ENCODE assay signal across 13 cellular contexts in the genomic region with DNA sequence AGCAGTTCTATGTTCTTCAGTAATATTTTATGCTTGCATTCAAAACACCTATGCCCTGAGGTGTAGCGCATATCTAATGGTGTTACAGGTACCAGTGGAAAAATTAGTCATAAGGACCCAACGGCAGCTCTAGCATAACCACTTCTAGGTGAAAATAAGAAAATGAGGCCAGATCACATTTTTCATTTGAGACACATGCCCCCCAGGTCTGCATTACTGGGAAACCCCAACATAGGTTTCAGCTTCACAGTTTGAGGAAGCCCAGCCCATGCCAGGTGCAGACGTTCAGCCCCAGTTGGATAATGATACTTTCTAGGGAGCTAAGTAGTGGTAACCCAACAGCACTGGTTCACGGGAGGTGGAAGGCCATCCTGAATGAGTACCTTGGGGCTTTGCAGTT.
A peak's percentile ranks its signal among the peaks of the same experiment; 100 is the strongest.
DNase-seq lines count a peak whose midpoint lies in the region; ATAC-seq and TF ChIP-seq lines count a peak whose summit lies in the region.
"Had no signal": no experiment of that assay in that cellular context is flagged by ENCODE, and none has a peak within 500 bp of the region (broad histone marks: within the 10 kb centered on the region; RNA-seq: fewer than 3 reads in every experiment).

No MANE protein-coding gene starts in this region.

- no peak overlapping the region for H2BK12ac ChIP-seq in neuronal stem cell (ENCODE audit: low read length)

- H3K27ac ChIP-seq in neuronal stem cell (replicated peaks; ENCODE audit: low read length), result no peak overlapping the region
- H3K27ac ChIP-seq: dorsolateral prefrontal cortex had no signal

- H2BK5ac ChIP-seq in neuronal stem cell (ENCODE audit: low read length), result no peak overlapping the region

- no peak for TF ChIP-seq CTCF in GM13977 (IDR thresholded peaks at IDR 0.05; ENCODE audit: extremely low read depth, insufficient read depth, missing control alignments)

- H2AFZ ChIP-seq in neuronal stem cell (ENCODE audit: low read length), result no peak overlapping the region
- H2AFZ ChIP-seq: GM23338 had no signal

- H2BK15ac ChIP-seq in neuronal stem cell (ENCODE audit: low read length), result no peak overlapping the region

- peaks cover 28% of the 10 kb centered on the region for H3K4me1 Mint-ChIP-seq in activated naive CD8-positive, alpha-beta T cell treated with anti-CD3 and anti-CD28 coated beads, Interleukin-2, amount 10 ng/mL, durations not matched to agents 7 days and 5 days

- no peak overlapping the region for H3K18ac ChIP-seq in neuronal stem cell (ENCODE audit: low read length)

- H3K36me3 ChIP-seq in neuronal stem cell (replicated peaks in 1 of 2; ENCODE audit: control insufficient read depth in 2 of 2, insufficient read depth in 2 of 2, low read length in 2 of 2), result no peaks in the 10 kb centered on the region

- no peak overlapping the region for H3K14ac ChIP-seq in neuronal stem cell (ENCODE audit: low read length)

- WGBS in neuronal stem cell (ENCODE audit: extremely low coverage in 2 of 2, insufficient read length in 2 of 2, insufficient replicate concordance in 1 of 2), 2 donors, result no CpG with 5 or more reads among the region's 4 CpGs

- H2BK120ac ChIP-seq in neuronal stem cell (ENCODE audit: low read depth, low read length), result no peak overlapping the region

- DNase-seq in activated naive CD8-positive, alpha-beta T cell treated with anti-CD3 and anti-CD28 coated beads, Interleukin-2, amount 10 ng/mL, durations not matched to agents 7 days and 5 days, result no peak
- DNase-seq in NOMO-1 (lab: John Stamatoyannopoulos, UW; ENCODE audit: unreplicated experiment in 2 of 2) (no peak), GM13977 (ENCODE audit: low spot score) (no peak), SKM-1 treated with dmso at 0.1 percent for 144 hours (lab: John Stamatoyannopoulos, UW; ENCODE audit: unreplicated experiment) (no peak), neuronal stem cell (ENCODE audit: low spot score) (no peak)
- DNase-seq: dorsolateral prefrontal cortex; NCI-H345; stimulated activated CD4-positive, alpha-beta T cell treated with anti-CD3 and anti-CD28 coated beads, Interleukin-4, amount 100 ng/mL, for 1 hour; T-helper 17 cell had no signal

- no peak overlapping the region for H3K4me3 Mint-ChIP-seq in activated naive CD8-positive, alpha-beta T cell treated with anti-CD3 and anti-CD28 coated beads, Interleukin-2, amount 10 ng/mL, durations not matched to agents 7 days and 5 days
- H3K4me3 Mint-ChIP-seq: GM23338, T-helper 17 cell had no signal

- ATAC-seq in GM18858 (IDR thresholded peaks at IDR 0.05; ENCODE audit: unreplicated experiment) (peak; percentile 47), GM21390 (IDR thresholded peaks at IDR 0.05; ENCODE audit: unreplicated experiment) (peak; percentile 42), HG03025 (IDR thresholded peaks at IDR 0.05; ENCODE audit: low FRiP score, unreplicated experiment) (peak; percentile 60)
- peak; percentile 30 for ATAC-seq in activated naive CD8-positive, alpha-beta T cell treated with anti-CD3 and anti-CD28 coated beads, Interleukin-2, amount 10 ng/mL, durations not matched to agents 7 days and 5 days (ENCODE audit: low read depth)
- ATAC-seq: GM23338, T-helper 17 cell had no signal

- H4K91ac ChIP-seq in neuronal stem cell (ENCODE audit: low read depth, low read length, poor library complexity), result no peak overlapping the region

- H3K4me1 ChIP-seq in neuronal stem cell (ENCODE audit: control insufficient read depth in 2 of 2, insufficient read depth in 1 of 2, low read depth in 1 of 2, low read length in 2 of 2), result no peaks in the 10 kb centered on the region

- H3K27me3 ChIP-seq in neuronal stem cell (ENCODE audit: control insufficient read depth in 3 of 3, insufficient read depth in 3 of 3, low read depth in 1 of 3, low read length in 3 of 3), result no peaks in the 10 kb centered on the region
- H3K27me3 ChIP-seq: dorsolateral prefrontal cortex had no signal

- no peak overlapping the region for H4K8ac ChIP-seq in neuronal stem cell (ENCODE audit: low read depth, low read length)

- H3K4me3 ChIP-seq in neuronal stem cell (ENCODE audit: low read length in 2 of 2), result no peak overlapping the region
- H3K4me3 ChIP-seq: dorsolateral prefrontal cortex, GM23338 had no signal

- no peak overlapping the region for H3K4ac ChIP-seq in neuronal stem cell (ENCODE audit: low read length)

- H3K9me3 Mint-ChIP-seq in activated naive CD8-positive, alpha-beta T cell treated with anti-CD3 and anti-CD28 coated beads, Interleukin-2, amount 10 ng/mL, durations not matched to agents 7 days and 5 days, result peaks cover 6% of the 10 kb centered on the region
- H3K9me3 Mint-ChIP-seq: GM23338 had no signal

- no peak overlapping the region for H3K23ac ChIP-seq in neuronal stem cell (ENCODE audit: low read depth, low read length, poor library complexity)

- H3K79me1 ChIP-seq in neuronal stem cell (ENCODE audit: low read depth, low read length), result no peaks in the 10 kb centered on the region

- H3K27ac Mint-ChIP-seq in activated naive CD8-positive, alpha-beta T cell treated with anti-CD3 and anti-CD28 coated beads, Interleukin-2, amount 10 ng/mL, durations not matched to agents 7 days and 5 days, result no peak overlapping the region
- H3K27ac Mint-ChIP-seq: GM23338, T-helper 17 cell had no signal

- H3K4me2 ChIP-seq in neuronal stem cell (ENCODE audit: insufficient read depth, low read length, poor library complexity, severe bottlenecking), result no peak overlapping the region
- H3K4me2 ChIP-seq: GM23338 had no signal

- H3K36me3 Mint-ChIP-seq in activated naive CD8-positive, alpha-beta T cell treated with anti-CD3 and anti-CD28 coated beads, Interleukin-2, amount 10 ng/mL, durations not matched to agents 7 days and 5 days, result peaks cover 5% of the 10 kb centered on the region

- H3K9ac ChIP-seq in neuronal stem cell (ENCODE audit: low read depth, low read length, poor library complexity), result no peak overlapping the region

- in situ Hi-C loops in GM13977 (cut with MboI; ENCODE audit: low pct_unique_long_range_greater_than_20kb, low sequenced_read_pairs, unreplicated experiment), result no loop called here

- peaks cover 6% of the 10 kb centered on the region for H3K27me3 Mint-ChIP-seq in activated naive CD8-positive, alpha-beta T cell treated with anti-CD3 and anti-CD28 coated beads, Interleukin-2, amount 10 ng/mL, durations not matched to agents 7 days and 5 days

- POLR2A ChIA-PET in activated naive CD8-positive, alpha-beta T cell treated with anti-CD3 and anti-CD28 coated beads, Interleukin-2, amount 10 ng/mL, durations not matched to agents 7 days and 5 days (lab: Charles Lee), result no interaction called here

- no peaks in the 10 kb centered on the region for H3K9me3 ChIP-seq in neuronal stem cell (replicated peaks in 1 of 2; ENCODE audit: control insufficient read depth in 2 of 2, insufficient read depth in 1 of 2, low read depth in 1 of 2, low read length in 2 of 2)

- H2AK5ac ChIP-seq in neuronal stem cell (ENCODE audit: low read depth, low read length), result no peak overlapping the region
